ENCODE assay signal across 9 cellular contexts in genomic region chr5:59542841-59543825, GRCh38.
DNase-seq lines count a peak whose midpoint lies in the region; TF ChIP-seq lines count a peak whose summit lies in the region.
"Had no signal": no experiment of that assay in that cellular context is flagged by ENCODE, and none has a peak within 500 bp of the region (broad histone marks: within the 10 kb centered on the region; RNA-seq: fewer than 3 reads in every experiment).

No MANE protein-coding gene starts in this region.

- H3K36me3 ChIP-seq in suprapubic skin, result no peaks in the 10 kb centered on the region
- no peaks in the 10 kb centered on the region for H3K36me3 ChIP-seq in vagina

- TF ChIP-seq CTCF in astrocyte of the spinal cord (IDR thresholded peaks at IDR 0.05; ENCODE audit: low read depth, low read length), result no peak
- no peak for TF ChIP-seq CTCF in suprapubic skin (IDR thresholded peaks at IDR 0.05)
- TF ChIP-seq CTCF in endothelial cell (IDR thresholded peaks at IDR 0.05; ENCODE audit: unreplicated experiment), result no peak
- TF ChIP-seq CTCF in vagina (IDR thresholded peaks at IDR 0.05), result no peak

- no peaks in the 10 kb centered on the region for H3K27me3 Mint-ChIP-seq in endothelial cell (ENCODE audit: unreplicated experiment)

- no peaks in the 10 kb centered on the region for H3K9me3 ChIP-seq in suprapubic skin
- no peaks in the 10 kb centered on the region for H3K9me3 ChIP-seq in vagina

- H3K27ac Mint-ChIP-seq in endothelial cell (ENCODE audit: unreplicated experiment), result no peak overlapping the region

- H3K4me1 Mint-ChIP-seq in endothelial cell (ENCODE audit: unreplicated experiment), result peaks cover 2% of the 10 kb centered on the region

- H3K4me1 ChIP-seq in suprapubic skin, result peaks cover 32% of the 10 kb centered on the region
- peaks cover 36% of the 10 kb centered on the region for H3K4me1 ChIP-seq in vagina

- H3K4me3 ChIP-seq in astrocyte of the spinal cord (ENCODE audit: low read depth, low read length), result no peak overlapping the region
- H3K4me3 ChIP-seq in suprapubic skin, result no peak overlapping the region
- no peak overlapping the region for H3K4me3 ChIP-seq in vagina

- TF ChIP-seq EP300 in suprapubic skin (IDR thresholded peaks at IDR 0.05), result no peak

- no peaks in the 10 kb centered on the region for H3K27me3 ChIP-seq in suprapubic skin
- no peaks in the 10 kb centered on the region for H3K27me3 ChIP-seq in vagina

- H3K4me3 Mint-ChIP-seq in endothelial cell (ENCODE audit: unreplicated experiment), result no peak overlapping the region
- H3K4me3 Mint-ChIP-seq: activated T-cell treated with anti-CD3 and anti-CD28 coated beads, Interleukin-2, amount 50 U/mL, for 4 hours had no signal

- TF ChIP-seq POLR2A in suprapubic skin (IDR thresholded peaks at IDR 0.05) (no peak), vagina (IDR thresholded peaks at IDR 0.05) (no peak)

- H3K36me3 Mint-ChIP-seq in endothelial cell (ENCODE audit: low read depth, unreplicated experiment), result no peaks in the 10 kb centered on the region

- no peaks in the 10 kb centered on the region for H3K9me3 Mint-ChIP-seq in endothelial cell (ENCODE audit: unreplicated experiment)
- H3K9me3 Mint-ChIP-seq: activated T-cell treated with anti-CD3 and anti-CD28 coated beads, Interleukin-2, amount 50 U/mL, for 4 hours had no signal

- intact Hi-C loops in vagina (cut with DNase I), result no loop called here

- WGBS in suprapubic skin, result 16% methylated on average over 6 of the region's 6 CpGs

- H3K27ac ChIP-seq in suprapubic skin, result peak overlapping the region; percentile 28
- no peak overlapping the region for H3K27ac ChIP-seq in vagina

- in situ Hi-C loops in astrocyte of the spinal cord (cut with HindIII; ENCODE audit: low sequenced_read_pairs), result no loop called here

- DNase-seq in NCI-H1092 treated with DMSO at 0.1 percent for 48 hours (lab: John Stamatoyannopoulos, UW) (peak; percentile 49), astrocyte of the spinal cord (ENCODE audit: low read depth, low spot score) (peak; percentile 72), kidney glomerular epithelial cell (lab: John Stamatoyannopoulos, UW) (peak; percentile 43), suprapubic skin (ENCODE audit: low spot score in 2 of 2) (no peak), endothelial cell (ENCODE audit: low spot score) (no peak), vagina (ENCODE audit: extremely low spot score in 2 of 2) (no peak), 8988T (no peak)
- no peak for DNase-seq in activated naive CD4-positive, alpha-beta T cell treated with anti-CD3 and anti-CD28 coated beads, Interleukin-2, amount 50 U/mL, for 16 hours
- DNase-seq: activated T-cell treated with anti-CD3 and anti-CD28 coated beads, Interleukin-2, amount 50 U/mL, for 4 hours had no signal

Comparison
In these comparisons a context has a peak if more than half of its experiments do, and no peak if none do; other contexts are left out.
1. DNase-seq: peak in NCI-H1092 treated with DMSO at 0.1 percent for 48 hours (single experiment), astrocyte of the spinal cord (single experiment) and kidney glomerular epithelial cell (single experiment); none in suprapubic skin (0 of 2), endothelial cell (single experiment), activated naive CD4-positive, alpha-beta T cell treated with anti-CD3 and anti-CD28 coated beads, Interleukin-2, amount 50 U/mL, for 16 hours (single experiment), vagina (0 of 2) and 8988T (single experiment).